ENCODE assay signal across 25 cellular contexts in genomic region chr10:4477664-4478063, GRCh38.
"Had no signal": no experiment of that assay in that cellular context is flagged by ENCODE, and none has a peak within 500 bp of the region (broad histone marks: within the 10 kb centered on the region; RNA-seq: fewer than 3 reads in every experiment).

No MANE protein-coding gene starts in this region.

- H3K27ac ChIP-seq: body of pancreas, cardiac muscle cell, colonic mucosa, esophagus muscularis mucosa, heart left ventricle, VCaP had no signal

- H3K27me3 ChIP-seq: body of pancreas, colonic mucosa, esophagus muscularis mucosa, heart left ventricle had no signal

- H3K4me1 ChIP-seq: body of pancreas, colonic mucosa, esophagus muscularis mucosa had no signal

- DNase-seq: activated CD4-positive, alpha-beta T cell treated with anti-CD3 and anti-CD28 coated beads for 1 hour; activated CD4-positive, alpha-beta T cell treated with anti-CD3 and anti-CD28 coated beads for 4 hours; activated CD4-positive, alpha-beta T cell treated with anti-CD3 and anti-CD28 coated beads, Interleukin-2, amount 10 ng/mL, durations not matched to agents 7 days and 5 days; activated CD4-positive, alpha-beta T cell treated with anti-CD3 and anti-CD28 coated beads, Interleukin-2, amount 50 U/mL, for 48 hours; activated CD8-positive, alpha-beta memory T cell treated with anti-CD3 and anti-CD28 coated beads for 24 hours; activated CD8-positive, alpha-beta T cell treated with anti-CD3 and anti-CD28 coated beads for 36 hours; activated effector memory CD4-positive, alpha-beta T cell treated with Interleukin-2 at 50 U/mL for 16 hours; activated gamma-delta T cell treated with Interleukin-2 at 50 U/mL for 16 hours; activated naive CD4-positive, alpha-beta T cell treated with anti-CD3 and anti-CD28 coated beads, Interleukin-2, amount 50 U/mL, for 16 hours; activated naive CD4-positive, alpha-beta T cell treated with Interleukin-2 at 50 U/mL for 16 hours; activated T-cell treated with anti-CD3 and anti-CD28 coated beads, Interleukin-2, amount 50 U/mL, for 4 hours; amniotic stem cell; aorta; body of pancreas; central memory CD4-positive, alpha-beta T cell; cerebellar nuclear complex; colonic mucosa; effector CD8-positive, alpha-beta T cell; erythroblast; glutamatergic neuron; heart left ventricle; T-helper 2 cell had no signal

- H3K36me3 ChIP-seq: cardiac muscle cell, colonic mucosa, esophagus muscularis mucosa, heart left ventricle had no signal

- H3K4me3 ChIP-seq: body of pancreas, cardiac muscle cell, colonic mucosa, esophagus muscularis mucosa, heart left ventricle had no signal
